ENCODE assay signal across 8 cellular contexts in the genomic region with DNA sequence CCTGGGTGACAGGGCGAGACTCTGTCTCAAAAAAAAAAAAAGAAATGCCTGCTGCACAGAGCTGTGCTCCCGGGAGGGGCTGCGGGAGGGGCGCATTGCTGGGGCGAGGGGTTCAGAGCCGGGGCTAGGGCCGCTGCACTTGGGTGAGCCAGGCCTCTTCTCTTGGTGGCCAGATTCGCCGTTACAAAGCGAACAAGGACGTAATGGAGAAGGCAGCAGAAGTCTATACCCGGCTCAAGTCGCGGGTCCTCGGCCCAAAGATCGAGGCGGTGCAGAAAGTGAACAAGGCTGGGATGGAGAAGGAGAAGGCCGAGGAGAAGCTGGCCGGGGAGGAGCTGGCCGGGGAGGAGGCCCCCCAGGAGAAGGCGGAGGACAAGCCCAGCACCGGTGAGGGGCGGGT. TPM values are rescaled to one million over a fixed set of nuclear protein-coding genes. Genes with fewer than 3 reads are reported as not detected.
"Had no signal": no experiment of that assay in that cellular context is flagged by ENCODE, and none has a peak within 500 bp of the region (broad histone marks: within the 10 kb centered on the region; RNA-seq: fewer than 3 reads in every experiment).

No MANE protein-coding gene starts in this region.

- H3K4me1 ChIP-seq: HAP-1 had no signal

- DNase-seq: HFFc6, KBM-7 had no signal

- H2AFZ ChIP-seq: GM23338 had no signal

- H3K9me3 ChIP-seq: HAP-1 had no signal

- H3K4me3 ChIP-seq: GM23338, HAP-1 had no signal

- H3K27ac ChIP-seq: HL-60 had no signal

- H3K4me2 ChIP-seq: GM23338 had no signal

- ATAC-seq: GM23338, HCT116, HepG2 had no signal

RNA-seq across cellular contexts. Expression of a gene that starts 19.0 kb away (rescaled TPM):
- total RNA-seq: HFFc6 had no signal

RNA-seq across cellular contexts. Expression of a gene that starts 35.7 kb away (rescaled TPM):
- total RNA-seq: HFFc6, HT1080 had no signal

RNA-seq across cellular contexts. Expression of a gene that starts 40.5 kb away (rescaled TPM):
- total RNA-seq: HFFc6, HT1080 had no signal
